13 cellular contexts compared by ENCODE assay signal in the genomic region with DNA sequence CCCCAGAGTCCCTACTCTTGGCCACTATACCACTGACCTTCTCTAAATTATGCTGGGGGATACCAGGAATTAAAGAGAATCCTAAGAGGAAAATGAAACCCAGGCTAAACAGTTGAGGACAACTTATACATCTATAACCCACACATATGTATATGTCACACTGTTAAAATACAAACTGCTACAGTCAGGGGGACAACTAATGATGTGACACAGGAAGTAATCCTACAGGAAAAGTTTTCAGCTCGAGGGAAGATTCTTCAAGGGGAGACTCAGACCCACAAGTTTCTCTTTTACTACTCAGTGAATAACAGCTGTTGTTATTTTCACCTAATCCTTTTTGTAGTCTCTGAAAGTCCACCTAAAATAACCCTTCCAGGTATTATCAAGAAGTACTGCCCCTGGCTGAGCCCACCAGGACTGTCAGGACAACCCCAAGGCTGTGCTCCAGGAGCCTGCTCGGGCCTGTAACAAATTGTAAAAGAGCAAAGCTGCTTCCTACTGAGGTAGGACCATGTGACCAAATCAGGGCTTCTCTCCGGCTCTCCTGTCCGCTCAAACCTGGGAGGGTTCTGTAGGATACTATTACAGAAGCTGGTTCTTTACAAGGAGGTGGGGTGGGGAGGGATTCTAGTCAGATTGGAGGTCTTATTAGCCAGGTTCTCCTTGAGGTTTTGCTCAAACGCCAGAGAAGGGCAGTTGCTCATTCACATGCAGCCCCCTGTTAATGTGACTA.
A peak's percentile ranks its signal among the peaks of the same experiment; 100 is the strongest.
DNase-seq lines count a peak whose midpoint lies in the region; ATAC-seq and TF ChIP-seq lines count a peak whose summit lies in the region.
"Had no signal": no experiment of that assay in that cellular context is flagged by ENCODE, and none has a peak within 500 bp of the region (broad histone marks: within the 10 kb centered on the region; RNA-seq: fewer than 3 reads in every experiment).

No MANE protein-coding gene starts in this region.

- no peaks in the 10 kb centered on the region for H3K36me3 ChIP-seq in HEK293 (ENCODE audit: control insufficient read depth in 2 of 2, insufficient read depth in 1 of 2, low read length in 2 of 2)
- no peaks in the 10 kb centered on the region for H3K36me3 ChIP-seq in esophagus muscularis mucosa

- POLR2A ChIA-PET in HEK293 (lab: Yijun Ruan, JAX) (no interaction called here), WTC11 (lab: Charles Lee) (no interaction called here)

- WGBS in esophagus muscularis mucosa, result 91% methylated on average over 5 of the region's 5 CpGs

- peaks cover 8% of the 10 kb centered on the region for H3K4me1 ChIP-seq in HEK293 (ENCODE audit: control insufficient read depth, insufficient read depth, low read length)
- H3K4me1 ChIP-seq in esophagus muscularis mucosa, result peaks cover 0 to 15% (median 12%) of the 10 kb centered on the region in 4 donors

- H3K9me3 Mint-ChIP-seq in WTC11, result no peaks in the 10 kb centered on the region

- H3K27ac ChIP-seq in HEK293 (ENCODE audit: extremely low read depth, low read depth, low read length), result no peak overlapping the region
- H3K27ac ChIP-seq in esophagus muscularis mucosa (replicated peaks in 1 of 4), result no peak overlapping the region
- H3K27ac ChIP-seq: RWPE1 had no signal

- no peaks in the 10 kb centered on the region for H3K27me3 Mint-ChIP-seq in WTC11 (ENCODE audit: low read depth)

- no peak for TF ChIP-seq POLR2A in esophagus muscularis mucosa (IDR thresholded peaks at IDR 0.05; ENCODE audit: low read depth)

- H3K36me3 Mint-ChIP-seq in WTC11, result no peaks in the 10 kb centered on the region

- H3K27me3 ChIP-seq in esophagus muscularis mucosa, result no peaks in the 10 kb centered on the region

- intact Hi-C loops in esophagus muscularis mucosa (cut with DNase I), result no loop called here

- ATAC-seq in WTC11 (no peak), GM19452 (IDR thresholded peaks at IDR 0.05; ENCODE audit: unreplicated experiment) (no peak)
- ATAC-seq: HCT116 had no signal

- H3K9me3 ChIP-seq in HEK293 (ENCODE audit: control insufficient read depth, insufficient read depth, low read depth, low read length) (no peaks in the 10 kb centered on the region), esophagus muscularis mucosa (no peaks in the 10 kb centered on the region)

- peaks cover 28% of the 10 kb centered on the region for H3K4me1 Mint-ChIP-seq in WTC11

- no peak overlapping the region; the same call in 1 of the 2 replicates for H3K27ac Mint-ChIP-seq in WTC11

- no peak for TF ChIP-seq EP300 in esophagus muscularis mucosa (IDR thresholded peaks at IDR 0.05)

- DNase-seq in G401 (ENCODE audit: low spot score) (peak; percentile 64), WTC11 (ENCODE audit: low spot score) (no peak), left kidney (ENCODE audit: low read depth, low spot score) (peak; percentile 51), NCI-H1105 (lab: John Stamatoyannopoulos, UW) (no peak), NCI-H146 treated with DMSO at 0.1 percent for 48 hours (lab: John Stamatoyannopoulos, UW; ENCODE audit: unreplicated experiment) (no peak), esophagus muscularis mucosa (ENCODE audit: extremely low spot score) (no peak)
- DNase-seq: NCI-H187 treated with DMSO at 0.1 percent for 48 hours, NCI-H345, NCI-H526 had no signal

- no peak overlapping the region for H3K4me3 Mint-ChIP-seq in WTC11

- H3K4me3 ChIP-seq in HEK293 (ENCODE audit: low read depth, low read length) (no peak overlapping the region), esophagus muscularis mucosa (no peak overlapping the region)

- no peak for TF ChIP-seq CTCF in HEK293 (tag by site-specific recombination; IDR thresholded peaks at IDR 0.05)
- no peak for TF ChIP-seq CTCF in WTC11 (IDR thresholded peaks at IDR 0.05)
- TF ChIP-seq CTCF in esophagus muscularis mucosa (IDR thresholded peaks at IDR 0.05), result no peak

- CTCF ChIA-PET in HEK293 (lab: Yijun Ruan, JAX) (no interaction called here), WTC11 (lab: Charles Lee) (interaction anchor here (1.7 kb wide), 1 partner anchor 92 kb away, joined by 8 read pairs; a partner anchor contains a TSS)

- in situ Hi-C loops in G401 (cut with HindIII; ENCODE audit: low sequenced_read_pairs), result no loop called here

TF ChIP-seq in HEK293, 187 proteins besides CTCF, POLR2A, EP300 and RAD21 (continues in another document):
- TF ChIP-seq, protein P1, sequence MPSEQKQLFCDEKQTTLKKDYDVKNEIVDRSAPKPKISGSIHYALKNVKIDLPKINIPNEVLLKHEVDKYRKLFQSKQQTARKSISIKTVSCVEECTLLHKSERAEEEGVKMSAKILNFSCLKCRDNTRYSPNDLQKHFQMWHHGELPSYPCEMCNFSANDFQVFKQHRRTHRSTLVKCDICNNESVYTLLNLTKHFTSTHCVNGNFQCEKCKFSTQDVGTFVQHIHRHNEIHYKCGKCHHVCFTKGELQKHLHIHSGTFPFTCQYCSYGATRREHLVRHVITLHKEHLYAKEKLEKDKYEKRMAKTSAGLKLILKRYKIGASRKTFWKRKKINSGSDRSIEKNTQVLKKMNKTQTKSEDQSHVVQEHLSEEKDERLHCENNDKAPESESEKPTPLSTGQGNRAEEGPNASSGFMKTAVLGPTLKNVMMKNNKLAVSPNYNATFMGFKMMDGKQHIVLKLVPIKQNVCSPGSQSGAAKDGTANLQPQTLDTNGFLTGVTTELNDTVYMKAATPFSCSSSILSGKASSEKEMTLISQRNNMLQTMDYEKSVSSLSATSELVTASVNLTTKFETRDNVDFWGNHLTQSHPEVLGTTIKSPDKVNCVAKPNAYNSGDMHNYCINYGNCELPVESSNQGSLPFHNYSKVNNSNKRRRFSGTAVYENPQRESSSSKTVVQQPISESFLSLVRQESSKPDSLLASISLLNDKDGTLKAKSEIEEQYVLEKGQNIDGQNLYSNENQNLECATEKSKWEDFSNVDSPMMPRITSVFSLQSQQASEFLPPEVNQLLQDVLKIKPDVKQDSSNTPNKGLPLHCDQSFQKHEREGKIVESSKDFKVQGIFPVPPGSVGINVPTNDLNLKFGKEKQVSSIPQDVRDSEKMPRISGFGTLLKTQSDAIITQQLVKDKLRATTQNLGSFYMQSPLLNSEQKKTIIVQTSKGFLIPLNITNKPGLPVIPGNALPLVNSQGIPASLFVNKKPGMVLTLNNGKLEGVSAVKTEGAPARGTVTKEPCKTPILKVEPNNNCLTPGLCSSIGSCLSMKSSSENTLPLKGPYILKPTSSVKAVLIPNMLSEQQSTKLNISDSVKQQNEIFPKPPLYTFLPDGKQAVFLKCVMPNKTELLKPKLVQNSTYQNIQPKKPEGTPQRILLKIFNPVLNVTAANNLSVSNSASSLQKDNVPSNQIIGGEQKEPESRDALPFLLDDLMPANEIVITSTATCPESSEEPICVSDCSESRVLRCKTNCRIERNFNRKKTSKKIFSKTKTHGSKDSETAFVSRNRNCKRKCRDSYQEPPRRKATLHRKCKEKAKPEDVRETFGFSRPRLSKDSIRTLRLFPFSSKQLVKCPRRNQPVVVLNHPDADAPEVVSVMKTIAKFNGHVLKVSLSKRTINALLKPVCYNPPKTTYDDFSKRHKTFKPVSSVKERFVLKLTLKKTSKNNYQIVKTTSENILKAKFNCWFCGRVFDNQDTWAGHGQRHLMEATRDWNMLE (tag by site-specific recombination; conservative IDR thresholded peaks at IDR 0.05; ENCODE audit: low read depth), result 0 out of 2 replicates have a peak, but pooled peaks have one; percentile 30
- TF ChIP-seq FEZF1 (tag by site-specific recombination; IDR thresholded peaks at IDR 0.05) (0 out of 2 replicates have a peak, but pooled peaks have one; percentile 5), ZNF561 (tag by site-specific recombination; IDR thresholded peaks at IDR 0.05; ENCODE audit: borderline replicate concordance) (no peak), HOXD13 (CRISPR knock-in tag; IDR thresholded peaks at IDR 0.05; ENCODE audit: borderline replicate concordance) (no peak), ZNF184 (tag by site-specific recombination; IDR thresholded peaks at IDR 0.05) (no peak)

TF ChIP-seq in WTC11, 78 proteins besides CTCF, POLR2A, EP300 and RAD21:
- TF ChIP-seq, protein P2, sequence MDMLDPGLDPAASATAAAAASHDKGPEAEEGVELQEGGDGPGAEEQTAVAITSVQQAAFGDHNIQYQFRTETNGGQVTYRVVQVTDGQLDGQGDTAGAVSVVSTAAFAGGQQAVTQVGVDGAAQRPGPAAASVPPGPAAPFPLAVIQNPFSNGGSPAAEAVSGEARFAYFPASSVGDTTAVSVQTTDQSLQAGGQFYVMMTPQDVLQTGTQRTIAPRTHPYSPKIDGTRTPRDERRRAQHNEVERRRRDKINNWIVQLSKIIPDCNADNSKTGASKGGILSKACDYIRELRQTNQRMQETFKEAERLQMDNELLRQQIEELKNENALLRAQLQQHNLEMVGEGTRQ (CRISPR knock-in tag; IDR thresholded peaks at IDR 0.05), result peak; percentile 53
- no peak for TF ChIP-seq ZNF232 (CRISPR knock-in tag; IDR thresholded peaks at IDR 0.05)

Comparison
In these comparisons a context has a peak if more than half of its experiments do, and no peak if none do; other contexts are left out.
1. DNase-seq: peak in G401 (single experiment) and left kidney (single experiment); none in WTC11 (single experiment), NCI-H1105 (single experiment), NCI-H146 treated with DMSO at 0.1 percent for 48 hours (single experiment) and esophagus muscularis mucosa (single experiment).